ENCODE assay signal across 12 cellular contexts in genomic region chr20:1242530-1242929, GRCh38. TPM values are rescaled to one million over a fixed set of nuclear protein-coding genes. Genes with fewer than 3 reads are reported as not detected.
DNase-seq lines count a peak whose midpoint lies in the region; ATAC-seq, FAIRE-seq and TF ChIP-seq lines count a peak whose summit lies in the region.
"Had no signal": no experiment of that assay in that cellular context is flagged by ENCODE, and none has a peak within 500 bp of the region (broad histone marks: within the 10 kb centered on the region; RNA-seq: fewer than 3 reads in every experiment).

No MANE protein-coding gene starts in this region.

- no peaks in the 10 kb centered on the region for H3K4me1 ChIP-seq in psoas muscle

- no peak for ATAC-seq in psoas muscle

- H3K4me3 ChIP-seq in astrocyte of the spinal cord (ENCODE audit: low read depth, low read length) (no peak overlapping the region), psoas muscle (no peak overlapping the region)

- H3K27me3 ChIP-seq in psoas muscle (ENCODE audit: insufficient read depth in 3 of 3, low read length in 2 of 3): peaks cover 0 to 2% (median 0%) of the 10 kb centered on the region in 3 donors

- DNase-seq in Caki2 (ENCODE audit: low read depth) (peak; percentile 78), HTR-8/SVneo (ENCODE audit: insufficient read length, low spot score) (peak; percentile 56), astrocyte of the spinal cord (ENCODE audit: low read depth, low spot score) (peak; percentile 76), kidney tubule cell (ENCODE audit: low spot score) (peak; percentile 94), psoas muscle (no peak), pons (ENCODE audit: low spot score) (no peak), DMS153 (lab: John Stamatoyannopoulos, UW) (no peak)
- DNase-seq in activated T-helper 2 cell treated with anti-CD3 and anti-CD28 coated beads, Interferon-gamma antibody, Interleukin-2, Interleukin-4, amounts not matched to agents 10 μg/mL and 5 μg/mL and 100 μg/mL, durations not matched to agents 14 hours and 24 hours and 36 hours (ENCODE audit: low spot score): no peak
- DNase-seq: NCI-H1417 treated with DMSO at 0.1 percent for 48 hours, NCI-H82, nephron progenitor cell had no signal

- 76 to 84% (median 81%) methylated on average over 2 of the region's 2 CpGs for WGBS in psoas muscle, 3 donors

- H3K9me3 ChIP-seq in psoas muscle: no peaks in the 10 kb centered on the region

- H3K36me3 Mint-ChIP-seq in activated T-helper 2 cell treated with anti-CD3 and anti-CD28 coated beads, Interferon-gamma antibody, Interleukin-2, Interleukin-4, amounts not matched to agents 10 μg/mL and 5 μg/mL and 100 μg/mL, durations not matched to agents 14 hours and 24 hours and 36 hours (ENCODE audit: low read depth): no peaks in the 10 kb centered on the region

- H3K27me3 Mint-ChIP-seq in activated T-helper 2 cell treated with anti-CD3 and anti-CD28 coated beads, Interferon-gamma antibody, Interleukin-2, Interleukin-4, amounts not matched to agents 10 μg/mL and 5 μg/mL and 100 μg/mL, durations not matched to agents 14 hours and 24 hours and 36 hours (ENCODE audit: low read depth): peaks cover 13% of the 10 kb centered on the region

- in situ Hi-C loops in Caki2 (cut with HindIII; ENCODE audit: low pct_unique_long_range_greater_than_20kb, low sequenced_read_pairs) (no loop called here), astrocyte of the spinal cord (cut with HindIII; ENCODE audit: low sequenced_read_pairs) (no loop called here)

- no peaks in the 10 kb centered on the region for H3K9me3 Mint-ChIP-seq in activated T-helper 2 cell treated with anti-CD3 and anti-CD28 coated beads, Interferon-gamma antibody, Interleukin-2, Interleukin-4, amounts not matched to agents 10 μg/mL and 5 μg/mL and 100 μg/mL, durations not matched to agents 14 hours and 24 hours and 36 hours
- H3K9me3 Mint-ChIP-seq: nephron progenitor cell had no signal

- peaks cover 6% of the 10 kb centered on the region for H3K4me1 Mint-ChIP-seq in activated T-helper 2 cell treated with anti-CD3 and anti-CD28 coated beads, Interferon-gamma antibody, Interleukin-2, Interleukin-4, amounts not matched to agents 10 μg/mL and 5 μg/mL and 100 μg/mL, durations not matched to agents 14 hours and 24 hours and 36 hours (ENCODE audit: low read depth)

- no peak for TF ChIP-seq CTCF in astrocyte of the spinal cord (IDR thresholded peaks at IDR 0.05; ENCODE audit: low read depth, low read length)
- TF ChIP-seq CTCF in psoas muscle (IDR thresholded peaks at IDR 0.05): no peak

- no peak overlapping the region for H3K4me3 Mint-ChIP-seq in activated T-helper 2 cell treated with anti-CD3 and anti-CD28 coated beads, Interferon-gamma antibody, Interleukin-2, Interleukin-4, amounts not matched to agents 10 μg/mL and 5 μg/mL and 100 μg/mL, durations not matched to agents 14 hours and 24 hours and 36 hours (ENCODE audit: low read depth)
- H3K4me3 Mint-ChIP-seq: nephron progenitor cell had no signal

- intact Hi-C loops in activated T-helper 2 cell treated with anti-CD3 and anti-CD28 coated beads, Interferon-gamma antibody, Interleukin-2, Interleukin-4, amounts not matched to agents 10 μg/mL and 5 μg/mL and 100 μg/mL, durations not matched to agents 14 hours and 24 hours and 36 hours (cut with micrococcal nuclease): no loop called here
- intact Hi-C loops in psoas muscle (cut with DNase I): no loop called here

- peak; percentile 81 for FAIRE-seq in HTR-8/SVneo (lab: Jason Lieb, UNC)
- FAIRE-seq: endometrium had no signal

- no peaks in the 10 kb centered on the region for H3K36me3 ChIP-seq in psoas muscle (ENCODE audit: insufficient read depth in 1 of 2, low read depth in 1 of 2)

- H3K27ac Mint-ChIP-seq in activated T-helper 2 cell treated with anti-CD3 and anti-CD28 coated beads, Interferon-gamma antibody, Interleukin-2, Interleukin-4, amounts not matched to agents 10 μg/mL and 5 μg/mL and 100 μg/mL, durations not matched to agents 14 hours and 24 hours and 36 hours: no peak overlapping the region
- H3K27ac Mint-ChIP-seq: nephron progenitor cell had no signal

- H3K27ac ChIP-seq in psoas muscle: no peak overlapping the region

RNA-seq across cellular contexts. Expression of gene RAD21L1, which starts 16.7 kb away (rescaled TPM):
- 0.57 and 0.67 TPM in 2 replicates for total RNA-seq in Caki2 (2014; rRNA removed; shearing (Covaris generic); ENCODE audit: low replicate concordance)
- total RNA-seq in activated T-helper 2 cell treated with anti-CD3 and anti-CD28 coated beads, Interferon-gamma antibody, Interleukin-2, Interleukin-4, amounts not matched to agents 10 μg/mL and 5 μg/mL and 100 μg/mL, durations not matched to agents 14 hours and 24 hours and 36 hours: 0.32 TPM in 1 of 2 replicates, not detected in the other
- total RNA-seq in psoas muscle: not detected
- polyA plus RNA-seq in psoas muscle: not detected

RNA-seq across cellular contexts. Expression of gene SNPH, which starts 23.6 kb away (rescaled TPM):
- 11.1 and 14.5 TPM in 2 replicates for total RNA-seq in Caki2 (2014; rRNA removed; shearing (Covaris generic); ENCODE audit: low replicate concordance)
- total RNA-seq in activated T-helper 2 cell treated with anti-CD3 and anti-CD28 coated beads, Interferon-gamma antibody, Interleukin-2, Interleukin-4, amounts not matched to agents 10 μg/mL and 5 μg/mL and 100 μg/mL, durations not matched to agents 14 hours and 24 hours and 36 hours: 2.7 and 3.1 TPM in 2 replicates
- 1 to 10 TPM; 2.7 to 9.3 (median 5.2) TPM for total RNA-seq in psoas muscle
- polyA plus RNA-seq in psoas muscle: 1 to 10 TPM; 1.0 to 4.8 (median 2.2) TPM

RNA-seq across cellular contexts. Expression of gene C20orf202, which starts 39.3 kb away (rescaled TPM):
- not detected in 2 replicates for total RNA-seq in Caki2 (2014; rRNA removed; shearing (Covaris generic); ENCODE audit: low replicate concordance)
- total RNA-seq in activated T-helper 2 cell treated with anti-CD3 and anti-CD28 coated beads, Interferon-gamma antibody, Interleukin-2, Interleukin-4, amounts not matched to agents 10 μg/mL and 5 μg/mL and 100 μg/mL, durations not matched to agents 14 hours and 24 hours and 36 hours: not detected in 2 replicates
- total RNA-seq in psoas muscle: under 1 TPM in 3 of 4 donors, not detected in 1; 0.15 to 0.32 (median 0.24) TPM
- under 1 TPM; 0.05 to 0.10 (median 0.09) TPM for polyA plus RNA-seq in psoas muscle

RNA-seq across cellular contexts. Expression of gene TMEM74B, which starts 57.7 kb away (rescaled TPM):
- not detected in 2 replicates for total RNA-seq in Caki2 (2014; rRNA removed; shearing (Covaris generic); ENCODE audit: low replicate concordance)
- total RNA-seq in activated T-helper 2 cell treated with anti-CD3 and anti-CD28 coated beads, Interferon-gamma antibody, Interleukin-2, Interleukin-4, amounts not matched to agents 10 μg/mL and 5 μg/mL and 100 μg/mL, durations not matched to agents 14 hours and 24 hours and 36 hours: 1.2 and 1.6 TPM in 2 replicates
- 1 to 10 TPM in 1 of 4 donors, under 1 TPM in 3; 0.22 to 2.1 (median 0.57) TPM for total RNA-seq in psoas muscle
- polyA plus RNA-seq in psoas muscle: 1 to 10 TPM in 1 of 3 donors, under 1 TPM in 2; 0.53 to 1.1 (median 0.67) TPM

Comparison
In these comparisons a context has a peak if more than half of its experiments do, and no peak if none do; other contexts are left out.
1. DNase-seq: peak in Caki2 (single experiment), HTR-8/SVneo (single experiment), astrocyte of the spinal cord (single experiment) and kidney tubule cell (single experiment); none in activated T-helper 2 cell treated with anti-CD3 and anti-CD28 coated beads, Interferon-gamma antibody, Interleukin-2, Interleukin-4, amounts not matched to agents 10 μg/mL and 5 μg/mL and 100 μg/mL, durations not matched to agents 14 hours and 24 hours and 36 hours (single experiment), psoas muscle (0 of 2), pons (single experiment) and DMS153 (single experiment).